ENCODE assay signal across 14 cellular contexts in the genomic region with DNA sequence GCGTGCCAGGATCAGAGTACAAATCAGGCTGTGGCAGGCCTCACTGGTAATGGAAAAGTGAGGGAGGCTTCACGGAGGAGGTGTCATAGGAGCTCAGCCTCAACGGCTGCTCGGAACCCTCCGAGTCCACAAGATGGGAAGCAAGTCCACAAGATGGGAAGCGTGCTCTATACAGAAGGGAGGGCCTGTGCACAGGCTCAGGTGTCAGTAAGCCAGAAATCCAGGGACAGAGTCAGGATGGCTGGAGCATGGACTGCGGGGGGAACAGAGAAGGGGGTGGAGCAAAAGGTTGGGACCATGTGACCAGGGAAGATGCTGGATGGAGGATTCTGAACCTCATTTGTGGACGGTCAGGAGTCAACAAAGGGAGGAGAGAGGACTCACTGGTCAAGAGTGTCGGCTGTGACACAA. TPM values are rescaled to one million over a fixed set of nuclear protein-coding genes. Genes with fewer than 3 reads are reported as not detected.
DNase-seq lines count a peak whose midpoint lies in the region; ATAC-seq, FAIRE-seq and TF ChIP-seq lines count a peak whose summit lies in the region.
"Had no signal": no experiment of that assay in that cellular context is flagged by ENCODE, and none has a peak within 500 bp of the region (broad histone marks: within the 10 kb centered on the region; RNA-seq: fewer than 3 reads in every experiment).

No MANE protein-coding gene starts in this region.

- no peak overlapping the region for H2AFZ ChIP-seq in K562 (ENCODE audit: low read depth, low read length)

- TF ChIP-seq EP300 in K562 (IDR thresholded peaks at IDR 0.05; ENCODE audit: low read length), result no peak

- no peaks in the 10 kb centered on the region for H3K27me3 ChIP-seq in K562 (ENCODE audit: control insufficient read depth in 2 of 2, insufficient read depth in 2 of 2, low read length in 2 of 2)
- H3K27me3 ChIP-seq: dorsolateral prefrontal cortex, left lung had no signal

- H3K4me2 ChIP-seq in K562 (ENCODE audit: insufficient read depth, low read length), result no peak overlapping the region

- H3K36me3 Mint-ChIP-seq in T-helper 1 cell treated with Interleukin-12 subunit alpha and Interleukin-12 subunit beta and Interleukin-4 antibody, amounts not matched to agents 30 μg/mL and 1 μg/mL, for 36 hours (ENCODE audit: low read depth), result peaks cover 5% of the 10 kb centered on the region

- intact Hi-C loops in K562 (cut with micrococcal nuclease), result no loop called here

- peak overlapping the region in 1 of 2 experiments; percentile 59; a peak in 1 of 4 replicates for H3K9ac ChIP-seq in K562 (ENCODE audit: insufficient read depth in 1 of 2, low read depth in 2 of 2, low read length in 2 of 2)

- H3K27me3 Mint-ChIP-seq in T-helper 1 cell treated with Interleukin-12 subunit alpha and Interleukin-12 subunit beta and Interleukin-4 antibody, amounts not matched to agents 30 μg/mL and 1 μg/mL, for 36 hours (ENCODE audit: low read depth), result no peaks in the 10 kb centered on the region

- no peak for TF ChIP-seq RAD21 in K562 (CRISPR knock-in tag; conservative IDR thresholded peaks at IDR 0.05 in 1 of 2, IDR thresholded peaks at IDR 0.05 in 1 of 2)

- whole genome bisulfite sequencing in K562 (ENCODE audit: insufficient coverage, low coverage, missing lambda C conversion rate), result 54% methylated on average over 9 of the region's 9 CpGs

- H3K36me3 ChIP-seq in K562 (ENCODE audit: control insufficient read depth, insufficient read depth, low read length), result peaks cover 3% of the 10 kb centered on the region; the same call in 2 of the 3 replicates

- H3K79me2 ChIP-seq in K562 (ENCODE audit: control insufficient read depth, insufficient read depth, low read length), result peaks cover 12% of the 10 kb centered on the region; the same call in 2 of the 3 replicates

- CTCF ChIA-PET in K562 (lab: Yijun Ruan, JAX; ENCODE audit: low intra/inter-chr PET ratio), result interaction anchor here (4.2 kb wide), 1 partner anchor 69 kb away, joined by 50 read pairs; no protein-coding TSS in a partner anchor

- H3K9me3 ChIP-seq in K562 (replicated peaks; ENCODE audit: control insufficient read depth, insufficient read depth, low read depth, low read length), result no peaks in the 10 kb centered on the region
- H3K9me3 ChIP-seq: left lung had no signal

- no peaks in the 10 kb centered on the region for H3K9me1 ChIP-seq in K562 (ENCODE audit: control insufficient read depth, insufficient read depth, low read length)

- POLR2A ChIA-PET in K562 (lab: Yijun Ruan, JAX), result no interaction called here

- ATAC-seq in K562, result no peak
- ATAC-seq: left lung had no signal

- DNase-seq in T-helper 1 cell, result no peak
- DNase-seq in K562 (ENCODE audit: extremely low read depth in 1 of 4, low spot score in 3 of 4), result no peak
- peak; percentile 6 for DNase-seq in pons (ENCODE audit: low spot score)
- DNase-seq in hippocampal formation (lab: John Stamatoyannopoulos, UW), result no peak
- DNase-seq in activated effector memory CD4-positive, alpha-beta T cell treated with anti-CD3 and anti-CD28 coated beads, Interleukin-2, amount 50 U/mL, for 16 hours, result no peak
- DNase-seq: activated CD4-positive, CD25-positive, alpha-beta regulatory T cell; activated naive CD4-positive, alpha-beta T cell treated with anti-CD3 and anti-CD28 coated beads for 36 hours; dorsolateral prefrontal cortex; left lung; NCI-H345 had no signal

- peaks cover 12% of the 10 kb centered on the region; the same call in 1 of the 2 replicates for H4K20me1 ChIP-seq in K562 (replicated peaks; ENCODE audit: control insufficient read depth, insufficient read depth, low read length)

- H3K4me1 Mint-ChIP-seq in T-helper 1 cell treated with Interleukin-12 subunit alpha and Interleukin-12 subunit beta and Interleukin-4 antibody, amounts not matched to agents 30 μg/mL and 1 μg/mL, for 36 hours (ENCODE audit: low read depth), result peaks cover 22% of the 10 kb centered on the region

- no peak for TF ChIP-seq POLR2A in K562 (conservative IDR thresholded peaks at IDR 0.05)

- H3K27ac Mint-ChIP-seq in T-helper 1 cell treated with Interleukin-12 subunit alpha and Interleukin-12 subunit beta and Interleukin-4 antibody, amounts not matched to agents 30 μg/mL and 1 μg/mL, for 36 hours, result no peak overlapping the region

- no peak for TF ChIP-seq CTCF in K562 (IDR thresholded peaks at IDR 0.05 in 2 of 3, conservative IDR thresholded peaks at IDR 0.05 in 1 of 3; ENCODE audit: insufficient read depth in 2 of 3, low read depth in 1 of 3, low read length in 3 of 3)

- BruUV-seq in K562 (replicated peaks; lab: Mats Ljungman, UMichigan), result no TSS peak

- H3K4me1 ChIP-seq in K562 (replicated peaks in 1 of 2; ENCODE audit: control insufficient read depth in 2 of 2, insufficient read depth in 2 of 2, low read length in 2 of 2), result peaks cover 3 to 29% of the 10 kb centered on the region in 2 experiments; a peak in 4 of 5 replicates

- H3K27ac ChIP-seq in K562 (ENCODE audit: extremely low read depth, low read depth, low read length), result no peak overlapping the region
- H3K27ac ChIP-seq: left lung, SK-N-MC had no signal

- in situ Hi-C loops in K562 (cut with MboI), result no loop called here

- peak overlapping the region; percentile 25 for H3K4me3 Mint-ChIP-seq in T-helper 1 cell treated with Interleukin-12 subunit alpha and Interleukin-12 subunit beta and Interleukin-4 antibody, amounts not matched to agents 30 μg/mL and 1 μg/mL, for 36 hours
- H3K4me3 Mint-ChIP-seq: activated naive CD4-positive, alpha-beta T cell treated with anti-CD3 and anti-CD28 coated beads for 36 hours had no signal

- no peaks in the 10 kb centered on the region for H3K9me3 Mint-ChIP-seq in T-helper 1 cell treated with Interleukin-12 subunit alpha and Interleukin-12 subunit beta and Interleukin-4 antibody, amounts not matched to agents 30 μg/mL and 1 μg/mL, for 36 hours
- H3K9me3 Mint-ChIP-seq: activated naive CD4-positive, alpha-beta T cell treated with anti-CD3 and anti-CD28 coated beads for 36 hours had no signal

- no peak overlapping the region for H3K4me3 ChIP-seq in K562
- H3K4me3 ChIP-seq: dorsolateral prefrontal cortex, left lung, SK-N-MC had no signal

- no peak for FAIRE-seq in K562 (lab: Jason Lieb, UNC)

RNA-seq across cellular contexts. Expression of gene DPP3, which starts 3.4 kb away (rescaled TPM):
- 31.7 and 93.6 TPM in 2 replicates for total RNA-seq in K562 (2011; cell fraction: chromatin; rRNA removed; ENCODE audit: low replicate concordance)
- total RNA-seq in K562 (2011; cell fraction: nucleolus; rRNA removed), result 79.4 and 87.0 TPM in 2 replicates
- 33.9 and 47.9 TPM in 2 replicates for total RNA-seq in K562 (2011; cell fraction: nucleoplasm; rRNA removed)
- total RNA-seq in K562 (2014; rRNA removed), result 69.2 and 115 TPM in 2 replicates
- total RNA-seq in K562 (2014; rRNA removed; fragmentation: Illumina TruSeq; extraction: Trizol), result 24.2 and 35.1 TPM in 2 replicates
- total RNA-seq in K562 (2015; rRNA removed; fragmentation: Illumina TruSeq; extraction: Trizol), result 45.0 and 50.2 TPM in 2 replicates
- total RNA-seq in K562 (2021), result 59.4 and 66.3 TPM in 2 replicates
- 33.0 and 47.6 TPM in 2 replicates for polyA plus RNA-seq in K562 (2011; rRNA removed)
- polyA plus RNA-seq in K562 (2011; cell fraction: cytosol; rRNA removed), result 35.9 and 62.9 TPM in 2 replicates
- 77.2 and 136 TPM in 2 replicates for polyA plus RNA-seq in K562 (2011; cell fraction: nucleus; rRNA removed)
- polyA plus RNA-seq in K562 (2012), result 51.4 and 57.3 TPM in 2 replicates
- polyA plus RNA-seq in K562 (2014; fragmentation: Illumina TruSeq; extraction: Trizol), result 45.0 and 61.6 TPM in 2 replicates
- polyA plus RNA-seq in K562 (2014; fragmentation: Nextera tagmentation; extraction: Ambion mirVana), result 1 to 10 TPM; 3.7 to 6.2 TPM
- 43.3 and 56.3 TPM in 2 replicates for polyA plus RNA-seq in K562 (2014; rRNA removed)
- 42.3 and 51.5 TPM in 2 replicates for polyA minus RNA-seq in K562 (2011; rRNA and poly(A)+ RNA removed)
- 58.5 and 65.1 TPM in 2 replicates for polyA minus RNA-seq in K562 (2011; cell fraction: cytosol; rRNA and poly(A)+ RNA removed)
- 42.8 and 46.9 TPM in 2 replicates for polyA minus RNA-seq in K562 (2011; cell fraction: nucleus; rRNA and poly(A)+ RNA removed)

RNA-seq across cellular contexts. Expression of gene PELI3, which starts 10.1 kb away (rescaled TPM):
- total RNA-seq in K562 (2011; cell fraction: chromatin; rRNA removed; ENCODE audit: low replicate concordance), result 7.3 and 22.6 TPM in 2 replicates
- total RNA-seq in K562 (2011; cell fraction: nucleolus; rRNA removed), result 11.1 and 15.2 TPM in 2 replicates
- 8.5 and 9.1 TPM in 2 replicates for total RNA-seq in K562 (2011; cell fraction: nucleoplasm; rRNA removed)
- total RNA-seq in K562 (2014; rRNA removed), result 3.3 and 5.0 TPM in 2 replicates
- 1.3 and 1.9 TPM in 2 replicates for total RNA-seq in K562 (2014; rRNA removed; fragmentation: Illumina TruSeq; extraction: Trizol)
- 3.2 and 3.4 TPM in 2 replicates for total RNA-seq in K562 (2015; rRNA removed; fragmentation: Illumina TruSeq; extraction: Trizol)
- 4.0 and 4.2 TPM in 2 replicates for total RNA-seq in K562 (2021)
- 1.4 and 1.6 TPM in 2 replicates for polyA plus RNA-seq in K562 (2011; rRNA removed)
- polyA plus RNA-seq in K562 (2011; cell fraction: cytosol; rRNA removed), result 1.6 and 3.4 TPM in 2 replicates
- 2.8 and 5.6 TPM in 2 replicates for polyA plus RNA-seq in K562 (2011; cell fraction: nucleus; rRNA removed)
- 2.7 and 4.4 TPM in 2 replicates for polyA plus RNA-seq in K562 (2012)
- 1.9 and 3.3 TPM in 2 replicates for polyA plus RNA-seq in K562 (2014; fragmentation: Illumina TruSeq; extraction: Trizol)
- polyA plus RNA-seq in K562 (2014; fragmentation: Nextera tagmentation; extraction: Ambion mirVana), result under 1 TPM; 0.17 to 0.46 TPM
- 2.4 and 2.6 TPM in 2 replicates for polyA plus RNA-seq in K562 (2014; rRNA removed)
- polyA minus RNA-seq in K562 (2011; rRNA and poly(A)+ RNA removed), result 2.6 and 4.2 TPM in 2 replicates
- 1.3 and 4.4 TPM in 2 replicates for polyA minus RNA-seq in K562 (2011; cell fraction: cytosol; rRNA and poly(A)+ RNA removed)
- polyA minus RNA-seq in K562 (2011; cell fraction: nucleus; rRNA and poly(A)+ RNA removed), result 6.1 and 6.7 TPM in 2 replicates

RNA-seq across cellular contexts. Expression of gene BBS1, which starts 33.6 kb away (rescaled TPM):
- 86.7 and 157 TPM in 2 replicates for total RNA-seq in K562 (2011; cell fraction: chromatin; rRNA removed; ENCODE audit: low replicate concordance)
- 79.0 and 82.0 TPM in 2 replicates for total RNA-seq in K562 (2011; cell fraction: nucleolus; rRNA removed)
- 71.9 and 81.3 TPM in 2 replicates for total RNA-seq in K562 (2011; cell fraction: nucleoplasm; rRNA removed)
- 12.0 and 14.6 TPM in 2 replicates for total RNA-seq in K562 (2014; rRNA removed)
- total RNA-seq in K562 (2014; rRNA removed; fragmentation: Illumina TruSeq; extraction: Trizol), result 8.3 and 9.0 TPM in 2 replicates
- 9.6 and 10.9 TPM in 2 replicates for total RNA-seq in K562 (2015; rRNA removed; fragmentation: Illumina TruSeq; extraction: Trizol)
- 12.5 and 15.2 TPM in 2 replicates for total RNA-seq in K562 (2021)
- polyA plus RNA-seq in K562 (2011; rRNA removed), result 12.1 and 18.8 TPM in 2 replicates
- 12.9 and 13.3 TPM in 2 replicates for polyA plus RNA-seq in K562 (2011; cell fraction: cytosol; rRNA removed)
- 49.5 and 74.6 TPM in 2 replicates for polyA plus RNA-seq in K562 (2011; cell fraction: nucleus; rRNA removed)
- 9.3 and 22.4 TPM in 2 replicates for polyA plus RNA-seq in K562 (2012)
- polyA plus RNA-seq in K562 (2014; fragmentation: Illumina TruSeq; extraction: Trizol), result 12.3 and 12.7 TPM in 2 replicates
- polyA plus RNA-seq in K562 (2014; fragmentation: Nextera tagmentation; extraction: Ambion mirVana), result 10 to 100 TPM; 11.1 to 11.3 TPM
- 11.4 and 19.8 TPM in 2 replicates for polyA plus RNA-seq in K562 (2014; rRNA removed)
- 15.0 and 17.2 TPM in 2 replicates for polyA minus RNA-seq in K562 (2011; rRNA and poly(A)+ RNA removed)
- 8.0 and 16.0 TPM in 2 replicates for polyA minus RNA-seq in K562 (2011; cell fraction: cytosol; rRNA and poly(A)+ RNA removed)
- 32.0 and 34.5 TPM in 2 replicates for polyA minus RNA-seq in K562 (2011; cell fraction: nucleus; rRNA and poly(A)+ RNA removed)

RNA-seq across cellular contexts. Expression of gene MRPL11, which starts 38.2 kb away (rescaled TPM):
- 9.4 and 12.2 TPM in 2 replicates for total RNA-seq in K562 (2011; cell fraction: chromatin; rRNA removed; ENCODE audit: low replicate concordance)
- 16.2 and 19.7 TPM in 2 replicates for total RNA-seq in K562 (2011; cell fraction: nucleolus; rRNA removed)
- total RNA-seq in K562 (2011; cell fraction: nucleoplasm; rRNA removed), result 14.8 and 21.9 TPM in 2 replicates
- total RNA-seq in K562 (2014; rRNA removed) (135 and 148 TPM in 2 replicates), K562 (2014; rRNA removed; fragmentation: Illumina TruSeq; extraction: Trizol) (75.0 and 81.4 TPM in 2 replicates), K562 (2015; rRNA removed; fragmentation: Illumina TruSeq; extraction: Trizol) (88.3 and 91.2 TPM in 2 replicates), K562 (2021) (133 and 148 TPM in 2 replicates)
- polyA plus RNA-seq in K562 (2011; rRNA removed) (97.6 and 100 TPM in 2 replicates), K562 (2014; fragmentation: Illumina TruSeq; extraction: Trizol) (91.9 and 103 TPM in 2 replicates), K562 (2014; fragmentation: Nextera tagmentation; extraction: Ambion mirVana) (10 to 100 TPM; 33.0 to 43.5 TPM), K562 (2014; rRNA removed) (173 and 208 TPM in 2 replicates)
- polyA plus RNA-seq in K562 (2011; cell fraction: cytosol; rRNA removed), result 83.4 and 86.1 TPM in 2 replicates
- 50.6 and 52.0 TPM in 2 replicates for polyA plus RNA-seq in K562 (2011; cell fraction: nucleus; rRNA removed)
- polyA plus RNA-seq in K562 (2012), result 95.1 and 124 TPM in 2 replicates
- polyA minus RNA-seq in K562 (2011; rRNA and poly(A)+ RNA removed), result 34.7 and 39.4 TPM in 2 replicates
- 22.9 and 23.3 TPM in 2 replicates for polyA minus RNA-seq in K562 (2011; cell fraction: cytosol; rRNA and poly(A)+ RNA removed)
- 3.2 and 6.6 TPM in 2 replicates for polyA minus RNA-seq in K562 (2011; cell fraction: nucleus; rRNA and poly(A)+ RNA removed)

RNA-seq across cellular contexts. Expression of gene NPAS4, which starts 56.0 kb away (rescaled TPM):
- total RNA-seq in K562 (2011; cell fraction: chromatin; rRNA removed; ENCODE audit: low replicate concordance), result not detected in 2 replicates
- total RNA-seq in K562 (2011; cell fraction: nucleolus; rRNA removed), result not detected in 2 replicates
- not detected in 2 replicates for total RNA-seq in K562 (2011; cell fraction: nucleoplasm; rRNA removed)
- total RNA-seq in K562 (2014; rRNA removed), result not detected in 2 replicates
- not detected in 2 replicates for total RNA-seq in K562 (2014; rRNA removed; fragmentation: Illumina TruSeq; extraction: Trizol)
- not detected in 2 replicates for total RNA-seq in K562 (2015; rRNA removed; fragmentation: Illumina TruSeq; extraction: Trizol)
- total RNA-seq in K562 (2021), result not detected in 2 replicates
- not detected in 2 replicates for polyA plus RNA-seq in K562 (2011; rRNA removed)
- polyA plus RNA-seq in K562 (2011; cell fraction: cytosol; rRNA removed), result 0.01 TPM in 1 of 2 replicates, not detected in the other
- polyA plus RNA-seq in K562 (2011; cell fraction: nucleus; rRNA removed), result not detected in 2 replicates
- not detected in 2 replicates for polyA plus RNA-seq in K562 (2012)
- not detected in 2 replicates for polyA plus RNA-seq in K562 (2014; fragmentation: Illumina TruSeq; extraction: Trizol)
- not detected for polyA plus RNA-seq in K562 (2014; fragmentation: Nextera tagmentation; extraction: Ambion mirVana)
- not detected in 2 replicates for polyA plus RNA-seq in K562 (2014; rRNA removed)
- not detected in 2 replicates for polyA minus RNA-seq in K562 (2011; rRNA and poly(A)+ RNA removed)
- not detected in 2 replicates for polyA minus RNA-seq in K562 (2011; cell fraction: cytosol; rRNA and poly(A)+ RNA removed)
- polyA minus RNA-seq in K562 (2011; cell fraction: nucleus; rRNA and poly(A)+ RNA removed), result not detected in 2 replicates
- total RNA-seq: activated naive CD4-positive, alpha-beta T cell treated with anti-CD3 and anti-CD28 coated beads for 36 hours; OCI-LY7; pulmonary artery endothelial cell had no signal
